1 cellular context compared by ENCODE assay signal in genomic region chr20:48777821-48778220, GRCh38.
TF ChIP-seq lines count a peak whose summit lies in the region.

No MANE protein-coding gene starts in this region.

TF ChIP-seq in IMR-90, 13 proteins besides CTCF, POLR2A, EP300 and RAD21:
- TF ChIP-seq CHD1 (IDR thresholded peaks at IDR 0.05; ENCODE audit: low read depth, low read length) (no peak), RCOR1 (IDR thresholded peaks at IDR 0.05; ENCODE audit: insufficient replicate concordance, low read length) (no peak), SMC3 (IDR thresholded peaks at IDR 0.05; ENCODE audit: low read depth, low read length) (no peak), NFE2L2 (IDR thresholded peaks at IDR 0.05; ENCODE audit: low read depth, low read length) (no peak), FOS (IDR thresholded peaks at IDR 0.05; ENCODE audit: low read depth, low read length) (no peak)
